ENCODE assay signal across 11 cellular contexts in genomic region chr11:60186128-60186527, GRCh38. TPM values are rescaled to one million over a fixed set of nuclear protein-coding genes. Genes with fewer than 3 reads are reported as not detected.
"Had no signal": no experiment of that assay in that cellular context is flagged by ENCODE, and none has a peak within 500 bp of the region (broad histone marks: within the 10 kb centered on the region; RNA-seq: fewer than 3 reads in every experiment).

No MANE protein-coding gene starts in this region.

RNA-seq across cellular contexts. Expression of gene MS4A6A, which starts 3.2 kb away (rescaled TPM):
- total RNA-seq: activated CD8-positive, alpha-beta memory T cell treated with anti-CD3 and anti-CD28 coated beads, Interleukin-2, amount 10 ng/mL, durations not matched to agents 7 days and 5 days; activated T-helper 1 cell treated with anti-CD3 and anti-CD28 coated beads, Interleukin-12 subunit alpha, Interleukin-12 subunit beta, Interleukin-2, Interleukin-4 antibody, amounts not matched to agents 30 ng/mL and 10 ng/mL and 1 ng/mL, durations not matched to agents 14 hours and 24 hours and 36 hours; bronchial epithelial cell; LHCN-M2; M059J; NCI-H460; OCI-LY7; RPMI7951 had no signal

RNA-seq across cellular contexts. Expression of gene MS4A4E, which starts 56.8 kb away (rescaled TPM):
- total RNA-seq: activated CD4-positive, alpha-beta T cell treated with anti-CD3 and anti-CD28 coated beads, Interleukin-2, amount 10 ng/mL, durations not matched to agents 24 days and 14 days; activated CD8-positive, alpha-beta memory T cell treated with anti-CD3 and anti-CD28 coated beads, Interleukin-2, amount 10 ng/mL, durations not matched to agents 7 days and 5 days; activated T-helper 1 cell treated with anti-CD3 and anti-CD28 coated beads, Interleukin-12 subunit alpha, Interleukin-12 subunit beta, Interleukin-2, Interleukin-4 antibody, amounts not matched to agents 30 ng/mL and 10 ng/mL and 1 ng/mL, durations not matched to agents 14 hours and 24 hours and 36 hours; body of pancreas; bronchial epithelial cell; LHCN-M2; M059J; NCI-H460; OCI-LY7; RPMI7951; WTC11 had no signal
